Comparison of ENCODE assay signal across 8 cellular contexts in the genomic region with DNA sequence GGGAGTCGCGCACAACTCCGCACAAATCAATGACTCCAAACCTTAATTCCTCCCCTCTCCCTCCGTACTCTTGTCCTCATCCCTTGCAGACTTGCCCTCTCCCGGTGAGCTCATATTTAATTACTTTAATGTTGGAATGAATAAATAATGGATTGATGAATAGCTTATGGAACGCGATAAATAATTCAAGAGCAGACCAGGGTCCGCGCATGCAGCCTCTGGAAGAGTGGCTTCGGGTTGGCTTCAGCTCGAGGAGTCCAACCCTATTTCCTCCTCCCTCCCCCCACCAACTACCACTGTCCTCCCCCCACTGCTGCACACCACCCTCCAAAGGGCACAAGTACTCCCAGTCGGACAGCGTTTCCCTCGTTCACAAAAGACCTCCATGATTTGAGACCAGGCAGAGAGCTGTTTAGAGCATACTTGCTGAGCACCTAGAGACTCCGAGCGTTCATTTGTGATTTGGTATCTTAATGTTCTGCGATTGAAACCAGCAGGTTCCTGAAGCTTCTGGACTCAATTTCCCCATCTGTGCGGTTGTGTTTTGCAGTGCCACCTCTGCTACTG. TPM values are rescaled to one million over a fixed set of nuclear protein-coding genes. Genes with fewer than 3 reads are reported as not detected.
DNase-seq lines count a peak whose midpoint lies in the region; ATAC-seq and TF ChIP-seq lines count a peak whose summit lies in the region.

No MANE protein-coding gene starts in this region.

- no peak for TF ChIP-seq CTCF in esophagus muscularis mucosa (IDR thresholded peaks at IDR 0.05)

- no peaks in the 10 kb centered on the region for H3K36me3 ChIP-seq in NT2/D1 (ENCODE audit: insufficient read depth, insufficient read length, low read length)
- H3K36me3 ChIP-seq in esophagus muscularis mucosa: no peaks in the 10 kb centered on the region
- H3K36me3 ChIP-seq in skeletal muscle tissue (ENCODE audit: control insufficient read depth in 3 of 3, insufficient read depth in 3 of 3, low read length in 3 of 3): peaks cover 0 to 7% (median 5%) of the 10 kb centered on the region in 3 donors

- TF ChIP-seq POLR2A in esophagus muscularis mucosa (IDR thresholded peaks at IDR 0.05; ENCODE audit: low read depth): no peak

- peaks cover 40% of the 10 kb centered on the region for H3K4me1 Mint-ChIP-seq in T-helper 1 cell treated with Interleukin-12 subunit alpha and Interleukin-12 subunit beta and Interleukin-4 antibody, amounts not matched to agents 30 μg/mL and 1 μg/mL, for 36 hours (ENCODE audit: low read depth)

- no peak for TF ChIP-seq EP300 in esophagus muscularis mucosa (IDR thresholded peaks at IDR 0.05)

- H3K36me3 Mint-ChIP-seq in T-helper 1 cell treated with Interleukin-12 subunit alpha and Interleukin-12 subunit beta and Interleukin-4 antibody, amounts not matched to agents 30 μg/mL and 1 μg/mL, for 36 hours (ENCODE audit: low read depth): peaks cover 10% of the 10 kb centered on the region

- intact Hi-C loops in esophagus muscularis mucosa (cut with DNase I): no loop called here

- no peak for DNase-seq in T-helper 1 cell
- no peak for DNase-seq in NT2/D1 (ENCODE audit: low read depth, low spot score)
- no peak for DNase-seq in esophagus muscularis mucosa (ENCODE audit: extremely low spot score)
- no peak for DNase-seq in HUDEP-2 (lab: John Stamatoyannopoulos, UW; ENCODE audit: unreplicated experiment in 76 of 76)

- H3K9me3 ChIP-seq in NT2/D1 (ENCODE audit: insufficient read depth, low read length) (no peaks in the 10 kb centered on the region), esophagus muscularis mucosa (no peaks in the 10 kb centered on the region), skeletal muscle tissue (ENCODE audit: control insufficient read depth in 3 of 3, low read length in 3 of 3) (no peaks in the 10 kb centered on the region)

- peaks cover 93% of the 10 kb centered on the region for H3K27me3 Mint-ChIP-seq in T-helper 1 cell treated with Interleukin-12 subunit alpha and Interleukin-12 subunit beta and Interleukin-4 antibody, amounts not matched to agents 30 μg/mL and 1 μg/mL, for 36 hours (ENCODE audit: low read depth)

- H3K9ac ChIP-seq in NT2/D1 (ENCODE audit: insufficient read length, low read depth) (no peak overlapping the region), skeletal muscle tissue (ENCODE audit: low read depth in 1 of 3, low read length in 3 of 3) (peak overlapping the region; percentile 89 to 99 (median 93))

- peak overlapping the region; percentile 27 for H3K4me3 ChIP-seq in NT2/D1 (ENCODE audit: insufficient read length, low read depth)
- peak overlapping the region; percentile 53 to 65 (median 56) for H3K4me3 ChIP-seq in esophagus muscularis mucosa
- peak overlapping the region; percentile 87 to 95 (median 94) for H3K4me3 ChIP-seq in skeletal muscle tissue (ENCODE audit: low read length in 3 of 3)

- ATAC-seq in HG03025 (IDR thresholded peaks at IDR 0.05; ENCODE audit: low FRiP score, unreplicated experiment) (no peak), HG02840 (IDR thresholded peaks at IDR 0.05; ENCODE audit: low FRiP score, unreplicated experiment) (no peak)

- H3K4me1 ChIP-seq in NT2/D1 (ENCODE audit: insufficient read depth, insufficient read length) (peaks cover 10% of the 10 kb centered on the region), esophagus muscularis mucosa (peaks cover 32 to 60% (median 55%) of the 10 kb centered on the region in 4 donors), skeletal muscle tissue (ENCODE audit: control insufficient read depth in 3 of 3, insufficient read depth in 3 of 3, low read length in 3 of 3) (peaks cover 24 to 58% (median 35%) of the 10 kb centered on the region in 3 donors)

- peaks cover 99% of the 10 kb centered on the region for H3K27me3 ChIP-seq in NT2/D1 (ENCODE audit: insufficient read depth, insufficient read length)
- H3K27me3 ChIP-seq in esophagus muscularis mucosa: peaks cover 22 to 100% (median 93%) of the 10 kb centered on the region in 4 donors
- peaks cover 4 to 21% (median 16%) of the 10 kb centered on the region in 3 donors for H3K27me3 ChIP-seq in skeletal muscle tissue (ENCODE audit: control insufficient read depth in 3 of 3, insufficient read depth in 3 of 3, low read length in 3 of 3)

- WGBS in esophagus muscularis mucosa: 4% methylated on average over 18 of the region's 18 CpGs

- peak overlapping the region; percentile 47 for H3K4me3 Mint-ChIP-seq in T-helper 1 cell treated with Interleukin-12 subunit alpha and Interleukin-12 subunit beta and Interleukin-4 antibody, amounts not matched to agents 30 μg/mL and 1 μg/mL, for 36 hours

- peak overlapping the region; percentile 50 for H3K27ac Mint-ChIP-seq in T-helper 1 cell treated with Interleukin-12 subunit alpha and Interleukin-12 subunit beta and Interleukin-4 antibody, amounts not matched to agents 30 μg/mL and 1 μg/mL, for 36 hours

- H3K9me3 Mint-ChIP-seq in T-helper 1 cell treated with Interleukin-12 subunit alpha and Interleukin-12 subunit beta and Interleukin-4 antibody, amounts not matched to agents 30 μg/mL and 1 μg/mL, for 36 hours: peaks cover 4% of the 10 kb centered on the region

- H3K27ac ChIP-seq in esophagus muscularis mucosa (replicated peaks in 1 of 4) (no peak overlapping the region), skeletal muscle tissue (ENCODE audit: low read depth, low read length) (peak overlapping the region; percentile 84)

RNA-seq across cellular contexts. Expression of gene SIX1, which starts 0.6 kb away (rescaled TPM):
- under 1 TPM; 0.42 to 0.58 (median 0.48) TPM for total RNA-seq in esophagus muscularis mucosa
- 45.4 TPM for total RNA-seq in skeletal muscle tissue

Comparison
In these comparisons a context has a peak if more than half of its experiments do, and no peak if none do; other contexts are left out.
1. H3K4me3 ChIP-seq: peak in every context shown above with its lines; median percentile 94 in skeletal muscle tissue; 56 in esophagus muscularis mucosa; 27 in NT2/D1.
2. RNA of gene SIX1, which starts 0.6 kb away (total RNA-seq): 45.4 TPM in skeletal muscle tissue (single experiment); 0.42 to 0.58 TPM in esophagus muscularis mucosa; every median in the first group is over 10 times any median in the second.